In the genomic region with DNA sequence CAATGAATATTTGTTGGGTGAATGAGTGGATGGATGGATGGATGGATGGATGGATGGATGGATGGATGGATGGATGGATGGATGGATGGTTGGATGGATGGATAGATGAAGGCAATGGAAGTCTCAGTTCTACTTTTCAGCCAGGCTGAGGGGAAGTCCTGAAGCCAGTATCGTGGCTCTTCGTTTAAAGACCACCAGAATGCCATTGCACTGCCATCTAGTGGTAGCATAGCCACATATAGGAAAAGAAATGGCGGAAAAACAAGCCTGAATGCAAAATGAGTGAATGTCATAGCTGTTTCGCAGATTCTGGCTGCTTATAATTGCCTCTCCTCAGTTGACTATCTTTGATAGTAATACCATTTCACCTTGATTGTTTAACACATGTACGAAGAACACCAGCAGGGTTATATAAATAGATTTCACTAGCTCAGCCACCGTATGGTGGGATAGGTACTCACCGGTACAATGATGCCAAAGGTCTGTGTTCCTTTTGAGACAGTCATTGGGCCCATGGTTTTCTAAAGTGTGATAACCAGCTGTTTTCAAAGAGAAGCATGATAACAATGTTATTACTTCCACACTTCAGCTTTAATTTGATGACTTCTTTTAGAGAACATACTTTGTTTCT, we compare ENCODE assay signal across 8 cellular contexts.
DNase-seq lines count a peak whose midpoint lies in the region; ATAC-seq and TF ChIP-seq lines count a peak whose summit lies in the region.

No MANE protein-coding gene starts in this region.

- H3K4me1 ChIP-seq in HAP-1: no peaks in the 10 kb centered on the region

- no peaks in the 10 kb centered on the region for H3K9me3 ChIP-seq in HAP-1

- H3K27me3 ChIP-seq in HAP-1 (ENCODE audit: low read depth): no peaks in the 10 kb centered on the region

- peak; percentile 77 for TF ChIP-seq CTCF in GM10248 (IDR thresholded peaks at IDR 0.05; ENCODE audit: control extremely low read depth, extremely low read depth, low read depth, missing control alignments)

- CTCF ChIA-PET in GM10248 (lab: Yijun Ruan, JAX): interaction anchor here (0.6 to 5.3 kb wide), 14 partner anchors 8 to 212 kb away, joined by 3 to 57 read pairs (median 4); no protein-coding TSS in a partner anchor

- no peak overlapping the region for H3K4me3 ChIP-seq in HAP-1

- no peak for ATAC-seq in GM21825 (IDR thresholded peaks at IDR 0.05; ENCODE audit: unreplicated experiment)

- in situ Hi-C loops in HAP-1 (cut with MboI; ENCODE audit: low sequenced_read_pairs): no loop called here

- no peaks in the 10 kb centered on the region for H3K36me3 ChIP-seq in HAP-1 (replicated peaks)

- peak; percentile 63 for DNase-seq in GM10248 (ENCODE audit: extremely low spot score)
- DNase-seq in HAP-1 (ENCODE audit: low spot score in 2 of 2): peak; percentile 76 to 80
- peak; percentile 63 for DNase-seq in NCI-H1048 (lab: John Stamatoyannopoulos, UW)
- DNase-seq in SKM-1 (lab: John Stamatoyannopoulos, UW; ENCODE audit: unreplicated experiment): peak; percentile 54
- peak; percentile 80 for DNase-seq in astrocyte of the hippocampus (ENCODE audit: low read depth, low spot score)
- peak; percentile 78 for DNase-seq in iPS-NIHi7 (ENCODE audit: extremely low spot score)
- peak; percentile 30 for DNase-seq in stimulated activated CD4-positive, alpha-beta T cell treated with anti-CD3 and anti-CD28 coated beads, Interleukin-1b, Interleukin-23, amount 100 ng/mL, for 48 hours

- POLR2A ChIA-PET in GM10248 (lab: Yijun Ruan, JAX): no interaction called here

Comparison
In these comparisons a context has a peak if more than half of its experiments do, and no peak if none do; other contexts are left out.
1. DNase-seq: peak in every context shown above with its lines; median percentile 80 in astrocyte of the hippocampus; 78 in HAP-1; 78 in iPS-NIHi7; 63 in GM10248; 63 in NCI-H1048; 54 in SKM-1; 30 in stimulated activated CD4-positive, alpha-beta T cell treated with anti-CD3 and anti-CD28 coated beads, Interleukin-1b, Interleukin-23, amount 100 ng/mL, for 48 hours.